31 cellular contexts compared by ENCODE assay signal in the genomic region with DNA sequence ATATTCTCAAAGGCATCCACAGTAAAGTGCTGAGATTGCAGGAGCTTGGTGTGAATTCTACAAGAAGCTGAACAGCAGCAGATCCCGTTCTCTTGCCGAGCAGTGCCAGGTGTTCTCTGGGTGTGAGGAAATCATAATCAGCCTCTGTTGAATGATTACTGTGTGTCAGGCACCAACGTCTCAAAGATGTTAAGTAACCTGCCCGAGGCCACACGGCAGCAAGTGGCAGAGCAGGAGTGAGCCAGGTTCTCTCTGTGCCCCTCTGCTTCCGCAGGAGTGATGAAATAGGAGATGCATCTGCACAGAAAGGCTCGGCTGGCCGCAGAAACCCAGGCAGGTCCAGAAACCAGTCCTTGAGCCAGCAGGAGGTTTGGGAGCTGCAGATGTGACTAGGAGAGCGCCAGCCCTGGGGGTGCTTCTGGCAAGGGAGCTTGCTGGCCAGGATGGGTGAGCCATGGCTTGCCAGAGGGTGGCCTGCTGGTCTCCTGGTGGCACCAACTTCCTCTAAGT.
"Had no signal": no experiment of that assay in that cellular context is flagged by ENCODE, and none has a peak within 500 bp of the region (broad histone marks: within the 10 kb centered on the region; RNA-seq: fewer than 3 reads in every experiment).

No MANE protein-coding gene starts in this region.

- H3K27ac ChIP-seq: adrenal gland, body of pancreas, cardiac muscle cell, colonic mucosa, testis, transverse colon, VCaP had no signal

- ATAC-seq: body of pancreas; naive thymus-derived CD4-positive, alpha-beta T cell; right cardiac atrium; stimulated activated naive CD8-positive, alpha-beta T cell treated with anti-CD3 and anti-CD28 coated beads, Interleukin-15, Interleukin-2, amounts not matched to agents 100 U/mL and 50 U/mL, for 24 hours had no signal

- H3K4me3 Mint-ChIP-seq: activated naive CD4-positive, alpha-beta T cell treated with anti-CD3 and anti-CD28 coated beads for 36 hours; activated naive CD8-positive, alpha-beta T cell treated with anti-CD3 and anti-CD28 coated beads for 36 hours; activated T-helper 1 cell treated with anti-CD3 and anti-CD28 coated beads, Interleukin-12 subunit alpha, Interleukin-12 subunit beta, Interleukin-2, Interleukin-4 antibody, amounts not matched to agents 30 ng/mL and 10 ng/mL and 1 ng/mL, durations not matched to agents 14 hours and 24 hours and 36 hours; immature natural killer cell; memory B cell; naive thymus-derived CD4-positive, alpha-beta T cell; neural crest cell had no signal

- H3K36me3 ChIP-seq: adrenal gland, cardiac muscle cell, colonic mucosa, transverse colon had no signal

- H3K27me3 ChIP-seq: adrenal gland, body of pancreas, cardiac muscle cell, colonic mucosa, testis had no signal

- H3K4me3 ChIP-seq: adrenal gland, body of pancreas, cardiac muscle cell, colonic mucosa, testis, transverse colon had no signal

- H3K27ac Mint-ChIP-seq: activated naive CD4-positive, alpha-beta T cell treated with anti-CD3 and anti-CD28 coated beads for 36 hours; activated naive CD8-positive, alpha-beta T cell treated with anti-CD3 and anti-CD28 coated beads for 36 hours; activated T-helper 1 cell treated with anti-CD3 and anti-CD28 coated beads, Interleukin-12 subunit alpha, Interleukin-12 subunit beta, Interleukin-2, Interleukin-4 antibody, amounts not matched to agents 30 ng/mL and 10 ng/mL and 1 ng/mL, durations not matched to agents 14 hours and 24 hours and 36 hours; immature natural killer cell; memory B cell; naive thymus-derived CD4-positive, alpha-beta T cell had no signal

- DNase-seq: activated CD4-positive, alpha-beta T cell treated with anti-CD3 and anti-CD28 coated beads for 48 hours; activated CD4-positive, alpha-beta T cell treated with anti-CD3 and anti-CD28 coated beads, Interleukin-2, amount 50 U/mL, for 48 hours; activated CD8-positive, alpha-beta memory T cell treated with anti-CD3 and anti-CD28 coated beads for 24 hours; activated effector memory CD4-positive, alpha-beta T cell treated with anti-CD3 and anti-CD28 coated beads, Interleukin-2, amount 50 U/mL, for 16 hours; activated naive CD4-positive, alpha-beta T cell treated with anti-CD3 and anti-CD28 coated beads for 36 hours; activated naive CD8-positive, alpha-beta T cell treated with anti-CD3 and anti-CD28 coated beads for 36 hours; activated T-cell treated with anti-CD3 and anti-CD28 coated beads, Interleukin-2, amount 50 U/mL, for 1 hour; adrenal gland; aorta; body of pancreas; cerebellar nuclear complex; colonic mucosa; effector CD8-positive, alpha-beta T cell; erythroblast; hypothalamus; immature natural killer cell; kidney; midbrain; naive thymus-derived CD4-positive, alpha-beta T cell; occipital lobe; right cardiac atrium; stimulated activated CD4-positive, alpha-beta T cell treated with anti-CD3 and anti-CD28 coated beads, Interleukin-2, amount 100 ng/mL, for 48 hours; stimulated activated naive CD8-positive, alpha-beta T cell treated with anti-CD3 and anti-CD28 coated beads, Interleukin-15, Interleukin-2, amounts not matched to agents 100 U/mL and 50 U/mL, for 24 hours; T-helper 9 cell; testis; transverse colon had no signal

- H3K9me3 ChIP-seq: adrenal gland, body of pancreas, colonic mucosa, testis, transverse colon had no signal

- H3K36me3 Mint-ChIP-seq: activated naive CD8-positive, alpha-beta T cell treated with anti-CD3 and anti-CD28 coated beads for 36 hours; immature natural killer cell; memory B cell; naive thymus-derived CD4-positive, alpha-beta T cell had no signal

- H3K4me1 Mint-ChIP-seq: immature natural killer cell, neural crest cell had no signal

- H3K4me1 ChIP-seq: adrenal gland, body of pancreas, colonic mucosa, testis, transverse colon had no signal

- H3K9me3 Mint-ChIP-seq: activated naive CD4-positive, alpha-beta T cell treated with anti-CD3 and anti-CD28 coated beads for 36 hours; activated naive CD8-positive, alpha-beta T cell treated with anti-CD3 and anti-CD28 coated beads for 36 hours; activated T-helper 1 cell treated with anti-CD3 and anti-CD28 coated beads, Interleukin-12 subunit alpha, Interleukin-12 subunit beta, Interleukin-2, Interleukin-4 antibody, amounts not matched to agents 30 ng/mL and 10 ng/mL and 1 ng/mL, durations not matched to agents 14 hours and 24 hours and 36 hours; immature natural killer cell; memory B cell; naive thymus-derived CD4-positive, alpha-beta T cell; neural crest cell had no signal
